32 cellular contexts compared by ENCODE assay signal in the genomic region with DNA sequence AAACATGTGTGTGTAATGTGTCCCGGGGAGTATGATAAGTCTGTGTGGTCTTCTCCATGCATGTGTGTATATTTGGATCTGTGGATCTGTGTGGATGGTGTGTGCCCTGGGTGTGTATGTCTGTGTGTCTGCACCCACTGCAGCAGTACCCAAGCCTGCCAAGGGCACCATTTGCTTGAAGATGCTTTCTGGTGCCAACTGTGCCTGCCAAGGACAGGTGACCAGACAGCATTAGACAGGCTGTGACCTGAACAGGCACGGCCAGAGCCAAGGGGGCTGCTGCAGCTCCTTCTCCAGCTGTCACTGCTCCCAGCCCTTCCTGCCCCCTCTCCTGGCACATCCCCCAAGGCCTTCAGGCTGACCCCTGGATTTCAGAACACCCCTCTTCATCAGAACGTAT. TPM values are rescaled to one million over a fixed set of nuclear protein-coding genes. Genes with fewer than 3 reads are reported as not detected.
DNase-seq lines count a peak whose midpoint lies in the region; ATAC-seq, FAIRE-seq and TF ChIP-seq lines count a peak whose summit lies in the region.
"Had no signal": no experiment of that assay in that cellular context is flagged by ENCODE, and none has a peak within 500 bp of the region (broad histone marks: within the 10 kb centered on the region; RNA-seq: fewer than 3 reads in every experiment).

No MANE protein-coding gene starts in this region.

- CTCF ChIA-PET in CD4-positive, alpha-beta memory T cell (lab: Charles Lee; ENCODE audit: partially characterized antibody): interaction anchor here (1.3 to 2.0 kb wide), 3 partner anchors 43 to 98 kb away, joined by 4 to 9 read pairs (median 5); no protein-coding TSS in a partner anchor

- no peak overlapping the region for H3K4ac ChIP-seq in neuronal stem cell (ENCODE audit: low read length)

- no peak for TF ChIP-seq POLR2A in GM12891 (IDR thresholded peaks at IDR 0.05; ENCODE audit: low read depth, low read length)

- no peak overlapping the region for H2AFZ ChIP-seq in neuronal stem cell (ENCODE audit: low read length)

- no peak overlapping the region for H2BK15ac ChIP-seq in neuronal stem cell (ENCODE audit: low read length)

- no peaks in the 10 kb centered on the region for H3K27me3 ChIP-seq in CD4-positive, alpha-beta memory T cell (ENCODE audit: insufficient read depth, low read length)
- H3K27me3 ChIP-seq in neuronal stem cell (ENCODE audit: control insufficient read depth in 3 of 3, insufficient read depth in 3 of 3, low read depth in 1 of 3, low read length in 3 of 3) (peaks cover 0 to 17% (median 0%) of the 10 kb centered on the region in 3 experiments), aorta (ENCODE audit: control insufficient read depth in 1 of 2, insufficient read depth in 2 of 2, low read length in 1 of 2) (no peaks in the 10 kb centered on the region)
- H3K27me3 ChIP-seq: breast epithelium, colonic mucosa, MG63, uterus had no signal

- no peaks in the 10 kb centered on the region for H3K27me3 Mint-ChIP-seq in CD4-positive, alpha-beta memory T cell
- no peaks in the 10 kb centered on the region for H3K27me3 Mint-ChIP-seq in central memory CD8-positive, alpha-beta T cell
- H3K27me3 Mint-ChIP-seq: activated naive CD4-positive, alpha-beta T cell treated with anti-CD3 and anti-CD28 coated beads, Interleukin-2, amount 10 ng/mL, durations not matched to agents 7 days and 5 days had no signal

- H2BK12ac ChIP-seq in neuronal stem cell (ENCODE audit: low read length): no peak overlapping the region

- peak; percentile 82 for FAIRE-seq in GM12891 (lab: Jason Lieb, UNC)
- FAIRE-seq: HTR-8/SVneo, K562 had no signal

- H3K18ac ChIP-seq in neuronal stem cell (ENCODE audit: low read length): no peak overlapping the region

- no peak overlapping the region for H2BK120ac ChIP-seq in neuronal stem cell (ENCODE audit: low read depth, low read length)

- H3K9me3 ChIP-seq in CD4-positive, alpha-beta memory T cell (ENCODE audit: control insufficient read depth in 1 of 2, low read length in 2 of 2): no peaks in the 10 kb centered on the region
- H3K9me3 ChIP-seq in neuronal stem cell (replicated peaks in 1 of 2; ENCODE audit: control insufficient read depth in 2 of 2, insufficient read depth in 1 of 2, low read depth in 1 of 2, low read length in 2 of 2) (no peaks in the 10 kb centered on the region), aorta (ENCODE audit: control insufficient read depth, low read length) (no peaks in the 10 kb centered on the region)
- H3K9me3 ChIP-seq: breast epithelium, colonic mucosa, heart left ventricle, MG63, psoas muscle, sigmoid colon, uterus had no signal

- H3K36me3 ChIP-seq in CD4-positive, alpha-beta memory T cell (ENCODE audit: insufficient read depth, low read length): no peaks in the 10 kb centered on the region
- H3K36me3 ChIP-seq in neuronal stem cell (replicated peaks in 1 of 2; ENCODE audit: control insufficient read depth in 2 of 2, insufficient read depth in 2 of 2, low read length in 2 of 2) (no peaks in the 10 kb centered on the region), aorta (ENCODE audit: control insufficient read depth in 1 of 2, insufficient read depth in 2 of 2, low read length in 1 of 2) (no peaks in the 10 kb centered on the region)
- H3K36me3 ChIP-seq: breast epithelium, colonic mucosa, heart left ventricle, MG63, sigmoid colon, uterus had no signal

- peak overlapping the region in 7 of 8 donors; percentile 45 to 80 (median 65) for H3K4me3 Mint-ChIP-seq in CD4-positive, alpha-beta memory T cell
- peak overlapping the region; percentile 50 for H3K4me3 Mint-ChIP-seq in central memory CD8-positive, alpha-beta T cell
- H3K4me3 Mint-ChIP-seq: activated naive CD4-positive, alpha-beta T cell treated with anti-CD3 and anti-CD28 coated beads, Interleukin-2, amount 10 ng/mL, durations not matched to agents 7 days and 5 days had no signal

- H2AK5ac ChIP-seq in neuronal stem cell (ENCODE audit: low read depth, low read length): no peak overlapping the region

- peaks cover 2% of the 10 kb centered on the region for H3K79me1 ChIP-seq in neuronal stem cell (ENCODE audit: low read depth, low read length)

- H3K36me3 Mint-ChIP-seq in CD4-positive, alpha-beta memory T cell: peaks cover 4 to 5% of the 10 kb centered on the region in 2 donors
- H3K36me3 Mint-ChIP-seq in central memory CD8-positive, alpha-beta T cell (ENCODE audit: insufficient read depth): peaks cover 1% of the 10 kb centered on the region
- H3K36me3 Mint-ChIP-seq: activated naive CD4-positive, alpha-beta T cell treated with anti-CD3 and anti-CD28 coated beads, Interleukin-2, amount 10 ng/mL, durations not matched to agents 7 days and 5 days had no signal

- no peak for ATAC-seq in central memory CD8-positive, alpha-beta T cell (replicated peaks; ENCODE audit: extremely low read depth, poor library complexity, severe bottlenecking)
- ATAC-seq in GM18498 (IDR thresholded peaks at IDR 0.05; ENCODE audit: unreplicated experiment) (no peak), aorta (ENCODE audit: low FRiP score) (no peak), HG03108 (IDR thresholded peaks at IDR 0.05; ENCODE audit: unreplicated experiment) (no peak)
- ATAC-seq: heart left ventricle, psoas muscle had no signal

- H2BK5ac ChIP-seq in neuronal stem cell (ENCODE audit: low read length): no peak overlapping the region

- H3K4me1 ChIP-seq in CD4-positive, alpha-beta memory T cell (ENCODE audit: insufficient read depth, low read length): peaks cover 66% of the 10 kb centered on the region
- H3K4me1 ChIP-seq in neuronal stem cell (ENCODE audit: control insufficient read depth in 2 of 2, insufficient read depth in 1 of 2, low read depth in 1 of 2, low read length in 2 of 2): peaks cover 0 to 5% of the 10 kb centered on the region in 2 donors
- no peaks in the 10 kb centered on the region for H3K4me1 ChIP-seq in aorta (ENCODE audit: control insufficient read depth in 1 of 2, insufficient read depth in 2 of 2, low read length in 2 of 2)
- H3K4me1 ChIP-seq: breast epithelium, psoas muscle, uterus had no signal

- H4K8ac ChIP-seq in neuronal stem cell (ENCODE audit: low read depth, low read length): no peak overlapping the region

- H3K9me3 Mint-ChIP-seq in CD4-positive, alpha-beta memory T cell: peaks cover 0 to 1% (median 0%) of the 10 kb centered on the region in 8 donors
- no peaks in the 10 kb centered on the region for H3K9me3 Mint-ChIP-seq in central memory CD8-positive, alpha-beta T cell
- H3K9me3 Mint-ChIP-seq: activated naive CD4-positive, alpha-beta T cell treated with anti-CD3 and anti-CD28 coated beads, Interleukin-2, amount 10 ng/mL, durations not matched to agents 7 days and 5 days had no signal

- no peak overlapping the region for H4K91ac ChIP-seq in neuronal stem cell (ENCODE audit: low read depth, low read length, poor library complexity)

- H3K4me3 ChIP-seq in CD4-positive, alpha-beta memory T cell (ENCODE audit: low read length in 2 of 2): no peak overlapping the region
- H3K4me3 ChIP-seq in neuronal stem cell (ENCODE audit: low read length in 2 of 2) (no peak overlapping the region), aorta (ENCODE audit: low read length in 2 of 2) (no peak overlapping the region)
- H3K4me3 ChIP-seq: breast epithelium, colonic mucosa, heart left ventricle, K562, MG63, psoas muscle, sigmoid colon, SK-N-MC, uterus had no signal

- no CpG with 5 or more reads among the region's 3 CpGs for WGBS in neuronal stem cell (ENCODE audit: extremely low coverage in 2 of 2, insufficient read length in 2 of 2, insufficient replicate concordance in 1 of 2), 2 donors
- 68% methylated on average over 3 of the region's 3 CpGs for WGBS in aorta, 2 donors

- peak overlapping the region in 6 of 7 donors; percentile 61 to 90 (median 82) for H3K27ac Mint-ChIP-seq in CD4-positive, alpha-beta memory T cell
- H3K27ac Mint-ChIP-seq in central memory CD8-positive, alpha-beta T cell (ENCODE audit: low read depth): peak overlapping the region; percentile 56
- H3K27ac Mint-ChIP-seq: activated naive CD4-positive, alpha-beta T cell treated with anti-CD3 and anti-CD28 coated beads, Interleukin-2, amount 10 ng/mL, durations not matched to agents 7 days and 5 days had no signal

- peak overlapping the region; percentile 4 for H3K27ac ChIP-seq in CD4-positive, alpha-beta memory T cell (ENCODE audit: low read depth, low read length)
- no peak overlapping the region for H3K27ac ChIP-seq in neuronal stem cell (replicated peaks; ENCODE audit: low read length)
- no peak overlapping the region for H3K27ac ChIP-seq in aorta (ENCODE audit: low read depth in 1 of 2, low read length in 2 of 2)
- H3K27ac ChIP-seq: breast epithelium, colonic mucosa, heart left ventricle, psoas muscle, sigmoid colon, SK-N-MC, uterus had no signal

- no peak for DNase-seq in CD4-positive, alpha-beta memory T cell
- no peak for DNase-seq in GM12891 (ENCODE audit: insufficient read length, low spot score)
- DNase-seq in central memory CD8-positive, alpha-beta T cell (ENCODE audit: low spot score in 2 of 2): no peak
- DNase-seq in neuronal stem cell (ENCODE audit: low spot score): no peak
- no peak for DNase-seq in aorta
- DNase-seq: activated CD4-positive, alpha-beta T cell treated with anti-CD3 and anti-CD28 coated beads for 48 hours; activated naive CD4-positive, alpha-beta T cell treated with anti-CD3 and anti-CD28 coated beads, Interleukin-2, amount 10 ng/mL, durations not matched to agents 7 days and 5 days; amniotic stem cell; colonic mucosa; effector CD8-positive, alpha-beta T cell; foreskin fibroblast; GDM1; HCEC 1CT; heart left ventricle; MG63; NCI-H1436; NCI-H345; NCI-H774; OCI-M1; psoas muscle; sigmoid colon; stimulated activated CD4-positive, alpha-beta T cell treated with anti-CD3 and anti-CD28 coated beads, Interleukin-4, amount 100 ng/mL, for 24 hours; stimulated activated naive CD4-positive, alpha-beta T cell; T-helper 2 cell; uterus had no signal

- peaks cover 61 to 81% (median 72%) of the 10 kb centered on the region in 4 donors for H3K4me1 Mint-ChIP-seq in CD4-positive, alpha-beta memory T cell
- H3K4me1 Mint-ChIP-seq in central memory CD8-positive, alpha-beta T cell: peaks cover 71% of the 10 kb centered on the region

- intact Hi-C loops in CD4-positive, alpha-beta memory T cell (cut with micrococcal nuclease): loop anchor here (10.0 kb wide), 1 partner anchor 97 kb away; no protein-coding TSS in a partner anchor
- intact Hi-C loops in aorta (cut with DNase I): no loop called here

- H3K14ac ChIP-seq in neuronal stem cell (ENCODE audit: low read length): no peak overlapping the region

- POLR2A ChIA-PET in CD4-positive, alpha-beta memory T cell (lab: Charles Lee; ENCODE audit: partially characterized antibody): interaction anchor here (0.6 kb wide), 1 partner anchor 185 kb away, joined by 3 read pairs; a partner anchor contains a TSS

- H3K23ac ChIP-seq in neuronal stem cell (ENCODE audit: low read depth, low read length, poor library complexity): peak overlapping the region; percentile 3

- no peak overlapping the region for H3K4me2 ChIP-seq in neuronal stem cell (ENCODE audit: insufficient read depth, low read length, poor library complexity, severe bottlenecking)

- H3K9ac ChIP-seq in neuronal stem cell (ENCODE audit: low read depth, low read length, poor library complexity): peak overlapping the region; percentile 18

RNA-seq across cellular contexts. Expression of a gene that starts 35.0 kb away (rescaled TPM):
- 1 to 10 TPM; 7.0 to 7.5 TPM for total RNA-seq in CD4-positive, alpha-beta memory T cell
- polyA plus RNA-seq in CD4-positive, alpha-beta memory T cell: 1 to 10 TPM in 1 of 2 donors, under 1 TPM in 1; 0.30 to 4.1 TPM
- polyA plus RNA-seq in GM12891 (2012; ENCODE audit: low read depth, missing spikeins): 25.4 TPM
- polyA plus RNA-seq in neuronal stem cell (2013, experiment 1 of 2): 8.5 TPM
- polyA plus RNA-seq in neuronal stem cell (2013, experiment 2 of 2): 8.4 TPM
- 1 to 10 TPM; 4.2 to 4.8 TPM for total RNA-seq in aorta
- under 1 TPM; 0.15 to 0.38 TPM for polyA plus RNA-seq in aorta
- total RNA-seq: K562 had no signal
- polyA plus RNA-seq: K562 had no signal

RNA-seq across cellular contexts. Expression of a gene that starts 44.1 kb away (rescaled TPM):
- 1 to 10 TPM in 1 of 2 experiments, under 1 TPM in 1; 0.58 to 1.4 TPM for total RNA-seq in CD4-positive, alpha-beta memory T cell
- polyA plus RNA-seq in CD4-positive, alpha-beta memory T cell: under 1 TPM; 0.10 to 0.68 TPM
- polyA plus RNA-seq in GM12891 (2012; ENCODE audit: low read depth, missing spikeins): 0.73 TPM
- 0.26 TPM for polyA plus RNA-seq in neuronal stem cell (2013, experiment 1 of 2)
- polyA plus RNA-seq in neuronal stem cell (2013, experiment 2 of 2): 0.19 TPM
- total RNA-seq in aorta: not detected
- polyA plus RNA-seq in aorta: not detected
- total RNA-seq: heart left ventricle, lung microvascular endothelial cell had no signal
- polyA plus RNA-seq: heart left ventricle, psoas muscle had no signal

RNA-seq across cellular contexts. Expression of a gene that starts 58.0 kb away (rescaled TPM):
- total RNA-seq in CD4-positive, alpha-beta memory T cell: not detected
- under 1 TPM in 1 of 2 donors, not detected in 1; 0.18 TPM for polyA plus RNA-seq in CD4-positive, alpha-beta memory T cell
- 0.54 TPM for polyA plus RNA-seq in GM12891 (2012; ENCODE audit: low read depth, missing spikeins)
- 0.22 TPM for polyA plus RNA-seq in neuronal stem cell (2013, experiment 1 of 2)
- 0.19 TPM for polyA plus RNA-seq in neuronal stem cell (2013, experiment 2 of 2)
- not detected for total RNA-seq in aorta
- under 1 TPM in 1 of 2 donors, not detected in 1; 0.10 TPM for polyA plus RNA-seq in aorta
- total RNA-seq: heart left ventricle, K562, lung microvascular endothelial cell, psoas muscle, sigmoid colon had no signal
- polyA plus RNA-seq: K562 had no signal
